ENCODE assay signal across 26 cellular contexts in the genomic region with DNA sequence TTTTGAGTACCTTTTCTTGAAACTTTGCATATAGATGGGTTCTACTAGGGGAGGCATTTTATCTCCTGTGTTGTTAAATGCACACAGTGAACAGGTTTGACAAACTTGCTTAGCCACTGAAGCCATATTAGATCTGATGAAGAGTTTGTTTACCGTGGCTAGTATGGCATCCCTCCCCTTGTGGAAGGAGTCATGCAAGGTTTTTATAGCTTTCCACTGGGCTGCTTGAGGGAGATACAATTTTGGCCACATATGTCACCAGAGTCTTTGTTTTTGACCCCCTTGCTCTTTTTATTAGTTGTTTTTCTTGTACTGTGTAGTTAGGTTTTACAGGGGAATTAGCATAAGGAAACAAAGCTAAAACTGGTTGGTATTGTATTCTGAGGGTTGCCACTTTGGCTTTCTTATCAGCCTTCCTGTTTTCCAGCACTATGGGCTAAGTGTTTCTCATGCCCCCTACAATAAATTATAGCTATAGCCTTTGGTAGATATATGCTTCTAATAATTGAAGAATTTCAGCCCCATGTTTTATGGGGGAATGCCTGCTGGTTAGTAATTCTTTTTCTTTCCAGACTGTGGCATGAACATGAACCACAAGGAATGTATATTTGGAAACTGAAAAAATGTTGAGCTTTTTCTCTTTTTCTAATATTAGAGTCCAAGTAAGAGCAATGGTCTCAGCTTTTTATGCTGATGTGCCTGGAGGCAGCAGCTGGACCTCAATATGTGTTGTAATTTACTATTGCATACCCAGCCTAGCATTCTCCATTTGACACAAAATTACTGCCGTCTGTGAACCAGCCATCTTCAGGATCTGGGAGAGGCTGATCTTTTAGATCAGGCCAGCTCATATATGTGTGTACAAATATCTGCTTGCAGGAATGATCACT. TPM values are rescaled to one million over a fixed set of nuclear protein-coding genes. Genes with fewer than 3 reads are reported as not detected.
DNase-seq lines count a peak whose midpoint lies in the region; ATAC-seq and TF ChIP-seq lines count a peak whose summit lies in the region.
"Had no signal": no experiment of that assay in that cellular context is flagged by ENCODE, and none has a peak within 500 bp of the region (broad histone marks: within the 10 kb centered on the region; RNA-seq: fewer than 3 reads in every experiment).

No MANE protein-coding gene starts in this region.

- H2AFZ ChIP-seq in osteoblast (ENCODE audit: low read length), result peak overlapping the region; percentile 11

- no peak overlapping the region for H3K4me3 Mint-ChIP-seq in HFFc6
- no peak overlapping the region for H3K4me3 Mint-ChIP-seq in activated T-cell treated with anti-CD3 and anti-CD28 coated beads, Interleukin-2, amount 50 U/mL, for 72 hours
- H3K4me3 Mint-ChIP-seq: activated T-cell treated with anti-CD3 and anti-CD28 coated beads, Interleukin-2, amount 50 U/mL, for 24 hours had no signal

- peaks cover 16% of the 10 kb centered on the region for H3K4me1 Mint-ChIP-seq in HFFc6 (ENCODE audit: low read depth)
- peaks cover 4% of the 10 kb centered on the region for H3K4me1 Mint-ChIP-seq in activated T-cell treated with anti-CD3 and anti-CD28 coated beads, Interleukin-2, amount 50 U/mL, for 72 hours (ENCODE audit: low read depth)

- H3K4me2 ChIP-seq in osteoblast (ENCODE audit: insufficient read depth, low read length), result peak overlapping the region; percentile 27
- H3K4me2 ChIP-seq: A549 had no signal

- H3K9me3 Mint-ChIP-seq in HFFc6, result peaks cover 11% of the 10 kb centered on the region
- peaks cover 0 to 10% of the 10 kb centered on the region in 2 donors for H3K9me3 Mint-ChIP-seq in activated T-cell treated with anti-CD3 and anti-CD28 coated beads, Interleukin-2, amount 50 U/mL, for 72 hours

- H3K36me3 ChIP-seq in osteoblast (ENCODE audit: insufficient read depth, low read length), result no peaks in the 10 kb centered on the region
- H3K36me3 ChIP-seq: neutrophil, Peyer's patch, SJSA1, upper lobe of left lung had no signal

- H3K27me3 Mint-ChIP-seq in HFFc6 (ENCODE audit: insufficient read depth), result no peaks in the 10 kb centered on the region
- H3K27me3 Mint-ChIP-seq in activated T-cell treated with anti-CD3 and anti-CD28 coated beads, Interleukin-2, amount 50 U/mL, for 72 hours (ENCODE audit: low read depth), result no peaks in the 10 kb centered on the region

- peaks cover 15% of the 10 kb centered on the region for H3K36me3 Mint-ChIP-seq in HFFc6 (ENCODE audit: low read depth)
- peaks cover 0 to 12% of the 10 kb centered on the region in 2 donors for H3K36me3 Mint-ChIP-seq in activated T-cell treated with anti-CD3 and anti-CD28 coated beads, Interleukin-2, amount 50 U/mL, for 72 hours (ENCODE audit: insufficient read depth in 2 of 2)

- no peaks in the 10 kb centered on the region for H3K9me3 ChIP-seq in osteoblast (ENCODE audit: low read depth, low read length)
- H3K9me3 ChIP-seq: neutrophil, Peyer's patch, upper lobe of left lung had no signal

- peak overlapping the region; percentile 10; the same call in 1 of the 2 replicates for H3K27ac Mint-ChIP-seq in HFFc6
- H3K27ac Mint-ChIP-seq in activated T-cell treated with anti-CD3 and anti-CD28 coated beads, Interleukin-2, amount 50 U/mL, for 72 hours, result no peak overlapping the region
- H3K27ac Mint-ChIP-seq: activated T-cell treated with anti-CD3 and anti-CD28 coated beads, Interleukin-2, amount 50 U/mL, for 24 hours had no signal

- peak overlapping the region; percentile 27 for H3K27ac ChIP-seq in osteoblast (ENCODE audit: low read depth, low read length)
- H3K27ac ChIP-seq in caudate nucleus (ENCODE audit: low read depth, low read length), result no peak overlapping the region
- H3K27ac ChIP-seq: A549, neutrophil, Peyer's patch, SJSA1, upper lobe of left lung had no signal

- no peaks in the 10 kb centered on the region for H3K27me3 ChIP-seq in osteoblast (ENCODE audit: insufficient read depth, low read length)
- H3K27me3 ChIP-seq: neutrophil, Peyer's patch, SJSA1, upper lobe of left lung had no signal

- ATAC-seq in HG03196 (IDR thresholded peaks at IDR 0.05; ENCODE audit: unreplicated experiment) (no peak), HG03342 (IDR thresholded peaks at IDR 0.05; ENCODE audit: unreplicated experiment) (no peak)
- ATAC-seq in activated T-cell treated with anti-CD3 and anti-CD28 coated beads, Interleukin-2, amount 50 U/mL, for 72 hours (replicated peaks in 1 of 2), result no peak
- ATAC-seq: A549, left cardiac atrium had no signal

- H3K79me2 ChIP-seq in osteoblast (ENCODE audit: insufficient read depth, low read length), result no peaks in the 10 kb centered on the region

- no peaks in the 10 kb centered on the region for H4K20me1 ChIP-seq in osteoblast (ENCODE audit: insufficient read depth, low read length)

- H3K4me1 ChIP-seq in osteoblast (ENCODE audit: insufficient read depth, low read length), result peaks cover 10% of the 10 kb centered on the region
- H3K4me1 ChIP-seq: SJSA1, upper lobe of left lung had no signal

- no peak overlapping the region for H3K4me3 ChIP-seq in AG10803 (ENCODE audit: low read length)
- H3K4me3 ChIP-seq in astrocyte of the spinal cord (ENCODE audit: low read depth, low read length), result no peak overlapping the region
- no peak overlapping the region for H3K4me3 ChIP-seq in osteoblast (ENCODE audit: insufficient read depth, low read length)
- H3K4me3 ChIP-seq: A549, Peyer's patch, SJSA1, upper lobe of left lung had no signal

- DNase-seq in AG10803 (ENCODE audit: low read depth) (peak; percentile 94), HFFc6 (peak; percentile 67), astrocyte of the spinal cord (ENCODE audit: low read depth, low spot score) (peak; percentile 13), osteoblast (ENCODE audit: insufficient read length, low spot score, missing footprints) (no peak), caudate nucleus (lab: John Stamatoyannopoulos, UW) (no peak)
- DNase-seq in activated T-cell treated with anti-CD3 and anti-CD28 coated beads, Interleukin-2, amount 50 U/mL, for 72 hours, result no peak
- DNase-seq: activated naive CD4-positive, alpha-beta T cell; activated T-cell treated with anti-CD3 and anti-CD28 coated beads, Interleukin-2, amount 50 U/mL, for 24 hours; C1 segment of cervical spinal cord; dermis blood vessel endothelial cell; DND-41; GOT3; head of caudate nucleus; KBM-7; left cardiac atrium; NCI-H1694; NCI-H2171; NCI-H526; Peyer's patch; upper lobe of left lung had no signal

- in situ Hi-C loops in astrocyte of the spinal cord (cut with HindIII; ENCODE audit: low sequenced_read_pairs), result no loop called here

- TF ChIP-seq CTCF in AG10803 (conservative IDR thresholded peaks at IDR 0.05; ENCODE audit: low read length) (no peak), HFFc6 (IDR thresholded peaks at IDR 0.05) (no peak), astrocyte of the spinal cord (IDR thresholded peaks at IDR 0.05; ENCODE audit: low read depth, low read length) (no peak), osteoblast (IDR thresholded peaks at IDR 0.05; ENCODE audit: extremely low read depth, low read depth, low read length) (no peak)

RNA-seq across cellular contexts. Expression of a gene that starts 18.4 kb away (rescaled TPM):
- 10 to 100 TPM; 11.0 to 18.1 (median 14.9) TPM for total RNA-seq in HFFc6 (2021; fragmentation: NEBNext Ultra II Directional; extraction: Animal tissue kit (Norgen Biotek cat#: 25700))
- 9.8 and 18.6 TPM in 2 replicates for total RNA-seq in osteoblast
- not detected for total RNA-seq in activated T-cell treated with anti-CD3 and anti-CD28 coated beads, Interleukin-2, amount 50 U/mL, for 72 hours

RNA-seq across cellular contexts. Expression of a gene that starts 38.9 kb away (rescaled TPM):
- 10 to 100 TPM; 19.6 to 67.4 (median 65.7) TPM for total RNA-seq in HFFc6 (2021; fragmentation: NEBNext Ultra II Directional; extraction: Animal tissue kit (Norgen Biotek cat#: 25700))
- 39.1 and 45.4 TPM in 2 replicates for total RNA-seq in osteoblast
- 1 to 10 TPM; 2.0 to 2.1 TPM for total RNA-seq in activated T-cell treated with anti-CD3 and anti-CD28 coated beads, Interleukin-2, amount 50 U/mL, for 72 hours

RNA-seq across cellular contexts. Expression of a gene that starts 51.9 kb away (rescaled TPM):
- 1 to 10 TPM in 4 of 6 experiments, under 1 TPM in 2; 0.71 to 2.4 (median 1.2) TPM for total RNA-seq in HFFc6 (2021; fragmentation: NEBNext Ultra II Directional; extraction: Animal tissue kit (Norgen Biotek cat#: 25700))
- 5.4 and 8.8 TPM in 2 replicates for total RNA-seq in osteoblast
- 1 to 10 TPM in 1 of 2 donors, under 1 TPM in 1; 0.79 to 1.1 TPM for total RNA-seq in activated T-cell treated with anti-CD3 and anti-CD28 coated beads, Interleukin-2, amount 50 U/mL, for 72 hours
- total RNA-seq: T-helper 1 cell treated with Interleukin-12 subunit alpha and Interleukin-12 subunit beta and Interleukin-4 antibody, amounts not matched to agents 30 ng/mL and 1 ng/mL, for 36 hours had no signal

Comparison
In these comparisons a context has a peak if more than half of its experiments do, and no peak if none do; other contexts are left out.
1. DNase-seq: peak in AG10803 (single experiment), HFFc6 (single experiment) and astrocyte of the spinal cord (single experiment); none in osteoblast (single experiment), activated T-cell treated with anti-CD3 and anti-CD28 coated beads, Interleukin-2, amount 50 U/mL, for 72 hours (0 of 2) and caudate nucleus (0 of 61).
2. RNA of a gene that starts 18.4 kb away (total RNA-seq): 11.0 to 18.1 TPM in HFFc6 and 9.8 to 18.6 TPM in osteoblast; not detected in activated T-cell treated with anti-CD3 and anti-CD28 coated beads, Interleukin-2, amount 50 U/mL, for 72 hours; every median in the first group is over 10 times any median in the second.
3. RNA of a gene that starts 38.9 kb away (total RNA-seq): 19.6 to 67.4 TPM in HFFc6 and 39.1 to 45.4 TPM in osteoblast; 2.0 to 2.1 TPM in activated T-cell treated with anti-CD3 and anti-CD28 coated beads, Interleukin-2, amount 50 U/mL, for 72 hours; every median in the first group is over 4 times any median in the second.